In the genomic region with DNA sequence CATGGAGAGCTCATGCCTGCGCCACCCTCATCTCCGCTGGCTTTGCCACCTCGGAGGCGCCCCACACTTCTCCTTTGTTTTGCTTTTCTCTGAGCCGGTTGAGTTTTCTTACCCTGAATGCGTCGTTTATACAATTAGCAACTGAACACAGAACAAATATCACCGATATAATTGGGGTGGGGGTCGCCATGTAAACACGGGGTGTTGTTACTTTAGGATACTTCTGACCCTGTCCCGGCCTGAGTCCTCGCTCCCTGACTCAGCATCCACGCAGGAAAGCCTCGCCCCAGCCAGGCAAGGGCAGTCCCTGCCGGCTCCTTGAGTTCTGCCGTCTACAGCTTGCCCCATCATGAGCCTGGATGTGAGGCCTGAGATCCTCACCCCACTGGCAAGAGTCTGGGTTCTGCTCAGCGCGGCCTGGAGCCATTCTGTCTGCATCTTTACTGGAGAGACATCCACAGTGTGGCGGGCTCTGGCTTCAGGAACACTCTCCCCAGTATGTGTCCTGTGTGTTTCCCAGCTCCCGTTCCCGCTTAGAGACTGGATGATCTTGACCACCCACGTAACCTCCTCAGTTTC, we compare ENCODE assay signal across 13 cellular contexts. TPM values are rescaled to one million over a fixed set of nuclear protein-coding genes. Genes with fewer than 3 reads are reported as not detected.
A peak's percentile ranks its signal among the peaks of the same experiment; 100 is the strongest.
DNase-seq lines count a peak whose midpoint lies in the region; ATAC-seq, FAIRE-seq and TF ChIP-seq lines count a peak whose summit lies in the region.
"Had no signal": no experiment of that assay in that cellular context is flagged by ENCODE, and none has a peak within 500 bp of the region (broad histone marks: within the 10 kb centered on the region; RNA-seq: fewer than 3 reads in every experiment).

No MANE protein-coding gene starts in this region.

- H3K9ac ChIP-seq in mesendoderm (ENCODE audit: low read length): no peak overlapping the region

- no peaks in the 10 kb centered on the region for H3K79me1 ChIP-seq in mesendoderm (ENCODE audit: low read length)

- ATAC-seq in Right ventricle myocardium inferior: peak; percentile 18
- ATAC-seq in GM18511 (IDR thresholded peaks at IDR 0.05; ENCODE audit: unreplicated experiment): no peak

- TF ChIP-seq CTCF in coronary artery (IDR thresholded peaks at IDR 0.05) (no peak), type B pancreatic cell (conservative IDR thresholded peaks at IDR 0.05) (no peak)

- H3K23ac ChIP-seq in mesendoderm (ENCODE audit: low read length): peak overlapping the region; percentile 3

- no peaks in the 10 kb centered on the region for H3K79me2 ChIP-seq in mesendoderm (ENCODE audit: control insufficient read depth, insufficient read depth, low read length)

- H3K27me3 ChIP-seq in mesendoderm (ENCODE audit: insufficient read depth, low read length, poor library complexity): peaks cover 75% of the 10 kb centered on the region

- no peak overlapping the region for H3K27ac Mint-ChIP-seq in type B pancreatic cell
- H3K27ac Mint-ChIP-seq: progenitor cell of endocrine pancreas had no signal

- no peak overlapping the region for H3K18ac ChIP-seq in mesendoderm (ENCODE audit: low read length)

- H3K56ac ChIP-seq in mesendoderm (ENCODE audit: low read length): no peak overlapping the region

- H3K4me3 Mint-ChIP-seq in type B pancreatic cell: peak overlapping the region; percentile 36

- no peak overlapping the region for H3K4me2 ChIP-seq in mesendoderm (ENCODE audit: low read length)

- intact Hi-C loops in Right ventricle myocardium inferior (cut with DNase I): no loop called here
- intact Hi-C loops in cardiac septum (cut with DNase I): loop anchor here (5.0 kb wide), 1 partner anchor 62 kb away; no protein-coding TSS in a partner anchor

- no peaks in the 10 kb centered on the region for H3K9me3 Mint-ChIP-seq in type B pancreatic cell

- H3K4me1 ChIP-seq in mesendoderm (ENCODE audit: control insufficient read depth, low read depth, low read length): no peaks in the 10 kb centered on the region

- no peak overlapping the region for H4K8ac ChIP-seq in mesendoderm (ENCODE audit: low read depth, low read length)

- no peak overlapping the region for H2BK120ac ChIP-seq in mesendoderm (ENCODE audit: low read depth, low read length)

- H2BK5ac ChIP-seq in mesendoderm (ENCODE audit: low read length): no peak overlapping the region

- H3K4ac ChIP-seq in mesendoderm (ENCODE audit: low read depth, low read length): no peak overlapping the region

- peaks cover 21% of the 10 kb centered on the region for H3K4me1 Mint-ChIP-seq in type B pancreatic cell (ENCODE audit: unreplicated experiment)

- H3K27ac ChIP-seq in coronary artery (no peak overlapping the region), mesendoderm (ENCODE audit: low read depth, low read length) (no peak overlapping the region)

- no peak overlapping the region for H2AK5ac ChIP-seq in mesendoderm (ENCODE audit: low read length)

- no peak for FAIRE-seq in HTR-8/SVneo (lab: Jason Lieb, UNC)
- FAIRE-seq: RCC 7860 had no signal

- no CpG with 5 or more reads among the region's 22 CpGs for WGBS in mesendoderm (ENCODE audit: extremely low coverage, insufficient coverage, low lambda C conversion rate)

- H3K36me3 Mint-ChIP-seq in type B pancreatic cell: peaks cover 3% of the 10 kb centered on the region

- peak overlapping the region; percentile 27 for H3K4me3 ChIP-seq in coronary artery
- no peak overlapping the region for H3K4me3 ChIP-seq in mesendoderm (ENCODE audit: low read length)

- H4K5ac ChIP-seq in mesendoderm (ENCODE audit: low read length): no peak overlapping the region

- H3K27me3 Mint-ChIP-seq in type B pancreatic cell: peaks cover 96% of the 10 kb centered on the region

- no peak overlapping the region for H2BK15ac ChIP-seq in mesendoderm (replicated peaks; ENCODE audit: low read depth)

- H3K36me3 ChIP-seq in mesendoderm (ENCODE audit: control insufficient read depth, insufficient read depth, low read length): no peaks in the 10 kb centered on the region

- no peak for DNase-seq in Right ventricle myocardium inferior (ENCODE audit: missing footprints)
- DNase-seq in cardiac septum (ENCODE audit: low spot score): no peak
- DNase-seq in coronary artery (ENCODE audit: low spot score): no peak
- no peak for DNase-seq in mesendoderm
- DNase-seq in type B pancreatic cell (ENCODE audit: extremely low spot score, unreplicated experiment): no peak
- no peak for DNase-seq in NCI-H187 treated with DMSO at 0.1 percent for 48 hours (lab: John Stamatoyannopoulos, UW)
- DNase-seq in HTR-8/SVneo (ENCODE audit: insufficient read length, low spot score): no peak
- DNase-seq: mammary epithelial cell; NCI-H510A treated with DMSO at 0.1 percent for 48 hours; stimulated activated CD4-positive, alpha-beta T cell treated with anti-CD3 and anti-CD28 coated beads, Interleukin-1b, Interleukin-23, amount 100 ng/mL, for 48 hours had no signal

RNA-seq across cellular contexts. Expression of a gene that starts 5.5 kb away (rescaled TPM):
- total RNA-seq in Right ventricle myocardium inferior (261 TPM), cardiac septum (157 TPM), type B pancreatic cell (ENCODE audit: low replicate concordance) (1.00 and 3.2 TPM in 2 replicates)
- polyA plus RNA-seq in mesendoderm (2013, experiment 1 of 2): 0.44 TPM
- 0.32 TPM for polyA plus RNA-seq in mesendoderm (2013, experiment 2 of 2)
- polyA plus RNA-seq: mammary epithelial cell had no signal

Comparison
In these comparisons a context has a peak if more than half of its experiments do, and no peak if none do; other contexts are left out.
1. RNA of a gene that starts 5.5 kb away (total RNA-seq): 261 TPM in Right ventricle myocardium inferior (single experiment) and 157 TPM in cardiac septum (single experiment); 1.00 to 3.2 TPM in type B pancreatic cell; every median in the first group is over 10 times any median in the second.